ENCODE assay signal across 11 cellular contexts in the genomic region with DNA sequence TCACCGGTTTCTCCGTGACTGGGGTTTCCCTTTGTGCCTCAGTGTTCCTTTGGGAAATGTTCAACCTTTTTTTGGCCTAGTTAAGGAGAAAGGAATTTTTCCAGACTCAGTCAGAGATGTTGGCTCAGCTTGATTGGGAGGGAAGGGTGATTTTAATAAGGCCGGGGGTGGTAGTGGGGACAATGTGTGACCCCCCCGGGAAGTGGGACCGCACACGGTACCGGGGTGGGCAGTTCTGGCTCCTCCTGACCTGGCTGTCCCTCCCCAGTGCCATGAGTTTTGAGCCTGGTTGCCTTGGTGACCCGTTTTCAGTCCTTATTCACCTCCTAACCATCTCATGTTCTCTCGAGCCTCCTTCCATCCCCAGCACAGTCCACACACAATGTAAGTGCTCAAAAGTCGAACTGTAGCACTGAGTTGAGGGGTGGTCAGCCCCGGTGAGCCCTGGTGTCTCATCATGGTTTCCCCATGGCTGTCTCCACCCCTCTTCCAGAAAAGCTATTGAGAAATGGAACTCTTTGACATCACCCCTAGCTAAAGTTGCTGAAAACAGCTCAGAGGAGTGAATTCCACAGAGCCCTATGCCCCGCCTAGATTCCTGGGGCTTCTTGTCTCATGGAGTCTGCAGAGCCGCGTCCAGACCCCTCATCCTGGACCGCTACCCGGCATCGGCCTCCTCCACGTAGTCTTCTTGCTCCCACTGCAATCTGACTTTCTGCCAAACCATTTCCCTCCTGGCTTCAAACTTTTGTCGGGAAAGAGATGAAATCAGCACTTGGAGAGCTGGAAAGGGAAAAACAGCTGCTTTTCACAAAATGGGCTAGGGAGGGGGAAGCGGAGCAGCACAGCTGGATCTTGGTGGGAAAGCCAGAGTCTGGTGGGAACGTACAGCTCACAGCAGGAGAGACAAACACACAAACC.
A peak's percentile ranks its signal among the peaks of the same experiment; 100 is the strongest.
DNase-seq lines count a peak whose midpoint lies in the region; ATAC-seq and TF ChIP-seq lines count a peak whose summit lies in the region.
"Had no signal": no experiment of that assay in that cellular context is flagged by ENCODE, and none has a peak within 500 bp of the region (broad histone marks: within the 10 kb centered on the region; RNA-seq: fewer than 3 reads in every experiment).

No MANE protein-coding gene starts in this region.

- H3K79me2 ChIP-seq in GM23248 (ENCODE audit: insufficient read depth) (no peaks in the 10 kb centered on the region), OCI-LY7 (ENCODE audit: insufficient read depth, low read depth, low read length) (no peaks in the 10 kb centered on the region)

- H3K4me3 ChIP-seq in GM23248, result peak overlapping the region; percentile 54
- peak overlapping the region; percentile 56 for H3K4me3 ChIP-seq in coronary artery
- H3K4me3 ChIP-seq in right lobe of liver, result no peak overlapping the region
- no peak overlapping the region for H3K4me3 ChIP-seq in spleen
- H3K4me3 ChIP-seq in OCI-LY7 (ENCODE audit: low read depth, low read length, poor library complexity, severe bottlenecking), result no peak overlapping the region
- H3K4me3 ChIP-seq: SK-N-MC had no signal

- H2AFZ ChIP-seq in GM23248 (peak overlapping the region; percentile 82), OCI-LY7 (ENCODE audit: low read length) (no peak overlapping the region)

- in situ Hi-C loops in GM23248 (cut with MboI), result no loop called here

- BruUV-seq in OCI-LY7 (replicated peaks; lab: Mats Ljungman, UMichigan), result no TSS peak

- TF ChIP-seq POLR2A in right lobe of liver (IDR thresholded peaks at IDR 0.05) (no peak), spleen (IDR thresholded peaks at IDR 0.05) (no peak)

- POLR2A ChIA-PET in OCI-LY7 (lab: Charles Lee), result interaction anchor here (0.6 to 1.5 kb wide), 4 partner anchors 10 to 36 kb away, joined by 3 to 5 read pairs (median 4); no protein-coding TSS in a partner anchor

- H4K20me1 ChIP-seq in GM23248 (ENCODE audit: insufficient read depth), result no peaks in the 10 kb centered on the region
- H4K20me1 ChIP-seq in OCI-LY7 (ENCODE audit: insufficient read depth, low read length), result no peaks in the 10 kb centered on the region

- CTCF ChIA-PET in OCI-LY7 (lab: Charles Lee; ENCODE audit: unreplicated experiment), result no interaction called here

- H3K4me1 ChIP-seq in GM23248 (ENCODE audit: insufficient read depth), result peaks cover 41% of the 10 kb centered on the region
- peaks cover 0 to 8% (median 4%) of the 10 kb centered on the region in 4 donors for H3K4me1 ChIP-seq in right lobe of liver
- H3K4me1 ChIP-seq in spleen, result peaks cover 0 to 4% (median 0%) of the 10 kb centered on the region in 6 donors
- H3K4me1 ChIP-seq in OCI-LY7 (ENCODE audit: insufficient read depth, low read length, poor library complexity, severe bottlenecking), result no peaks in the 10 kb centered on the region

- WGBS in GM23248 (ENCODE audit: low coverage in 1 of 2, low lambda C conversion rate in 2 of 2, missing lambda C conversion rate in 2 of 2), 2 experiments, result 8 to 9% methylated on average over 21 of the region's 21 CpGs
- WGBS in right lobe of liver (ENCODE audit: insufficient coverage, low coverage, low lambda C conversion rate, missing lambda C conversion rate), result 69% methylated on average over 16 of the region's 21 CpGs
- 70 to 88% (median 81%) methylated on average over 21 of the region's 21 CpGs for WGBS in spleen, 5 donors

- intact Hi-C loops in right lobe of liver (cut with DNase I), result no loop called here
- intact Hi-C loops in spleen (cut with DNase I; ENCODE audit: low total_unique reads), result no loop called here
- intact Hi-C loops in OCI-LY7 (cut with micrococcal nuclease; ENCODE audit: unreplicated experiment), result no loop called here

- no peaks in the 10 kb centered on the region for H3K9me3 ChIP-seq in GM23248 (ENCODE audit: low read depth)
- H3K9me3 ChIP-seq in right lobe of liver, result no peaks in the 10 kb centered on the region
- no peaks in the 10 kb centered on the region for H3K9me3 ChIP-seq in spleen
- H3K9me3 ChIP-seq in OCI-LY7 (ENCODE audit: low read length), result 0 out of 2 replicates have a peak, but pooled peaks cover 6% of the 10 kb centered on the region

- H3K27ac ChIP-seq in GM23248 (peak overlapping the region; percentile 93), coronary artery (peak overlapping the region; percentile 82 to 97), right lobe of liver (peak overlapping the region in 1 of 3 donors; percentile 63), spleen (peak overlapping the region in 7 of 8 donors; percentile 32 to 71 (median 52)), OCI-LY7 (ENCODE audit: low read depth, low read length, poor library complexity, severe bottlenecking) (no peak overlapping the region)
- H3K27ac ChIP-seq: epithelial cell of prostate had no signal

- TF ChIP-seq CTCF in coronary artery (IDR thresholded peaks at IDR 0.05) (no peak), right lobe of liver (IDR thresholded peaks at IDR 0.05) (no peak), spleen (IDR thresholded peaks at IDR 0.05 in 8 of 11, conservative IDR thresholded peaks at IDR 0.05 in 3 of 11) (no peak), OCI-LY7 (conservative IDR thresholded peaks at IDR 0.05; ENCODE audit: low read length) (no peak)

- DNase-seq in GM23248 (peak; percentile 93), coronary artery (ENCODE audit: low spot score) (peak; percentile 91), right lobe of liver (no peak), spleen (no peak), NCI-H2029 (lab: John Stamatoyannopoulos, UW) (no peak), OCI-LY7 (ENCODE audit: low spot score) (no peak), HuH-7 (ENCODE audit: low spot score) (no peak)
- no peak for DNase-seq in activated T-cell treated with anti-CD3 and anti-CD28 coated beads, Interleukin-2, amount 50 U/mL, for 1 hour
- DNase-seq: NCI-H1092 had no signal

- peak overlapping the region; percentile 69 for H3K9ac ChIP-seq in GM23248

- H3F3A ChIP-seq in GM23248 (ENCODE audit: insufficient read depth), result peaks cover 47% of the 10 kb centered on the region

- H3K27me3 ChIP-seq in GM23248 (replicated peaks; ENCODE audit: insufficient read depth) (no peaks in the 10 kb centered on the region), right lobe of liver (no peaks in the 10 kb centered on the region), spleen (replicated peaks in 1 of 7) (no peaks in the 10 kb centered on the region)

- H3K36me3 ChIP-seq in GM23248 (ENCODE audit: low read depth) (no peaks in the 10 kb centered on the region), right lobe of liver (no peaks in the 10 kb centered on the region), spleen (no peaks in the 10 kb centered on the region), OCI-LY7 (ENCODE audit: insufficient read depth, low read length) (no peaks in the 10 kb centered on the region)

- no peaks in the 10 kb centered on the region for H3K9me2 ChIP-seq in GM23248 (ENCODE audit: insufficient read depth)
- no peaks in the 10 kb centered on the region for H3K9me2 ChIP-seq in OCI-LY7 (ENCODE audit: insufficient read depth, low read length)

- peak overlapping the region; percentile 78 for H3K4me2 ChIP-seq in GM23248 (ENCODE audit: unreplicated experiment)
- no peak overlapping the region for H3K4me2 ChIP-seq in OCI-LY7 (ENCODE audit: low read length)

- ATAC-seq in right lobe of liver, result peak in 3 of 4 donors; percentile 29 to 44 (median 34)

Comparison
In these comparisons a context has a peak if more than half of its experiments do, and no peak if none do; other contexts are left out.
1. DNase-seq: peak in GM23248 (single experiment) and coronary artery (single experiment); none in right lobe of liver (0 of 3), spleen (single experiment), activated T-cell treated with anti-CD3 and anti-CD28 coated beads, Interleukin-2, amount 50 U/mL, for 1 hour (single experiment), NCI-H2029 (single experiment), OCI-LY7 (single experiment) and HuH-7 (single experiment).
2. H3K4me3 ChIP-seq: peak in GM23248 (single experiment) and coronary artery (single experiment); none in right lobe of liver (0 of 3), spleen (0 of 8) and OCI-LY7 (single experiment).